ENCODE assay signal across 8 cellular contexts in the genomic region with DNA sequence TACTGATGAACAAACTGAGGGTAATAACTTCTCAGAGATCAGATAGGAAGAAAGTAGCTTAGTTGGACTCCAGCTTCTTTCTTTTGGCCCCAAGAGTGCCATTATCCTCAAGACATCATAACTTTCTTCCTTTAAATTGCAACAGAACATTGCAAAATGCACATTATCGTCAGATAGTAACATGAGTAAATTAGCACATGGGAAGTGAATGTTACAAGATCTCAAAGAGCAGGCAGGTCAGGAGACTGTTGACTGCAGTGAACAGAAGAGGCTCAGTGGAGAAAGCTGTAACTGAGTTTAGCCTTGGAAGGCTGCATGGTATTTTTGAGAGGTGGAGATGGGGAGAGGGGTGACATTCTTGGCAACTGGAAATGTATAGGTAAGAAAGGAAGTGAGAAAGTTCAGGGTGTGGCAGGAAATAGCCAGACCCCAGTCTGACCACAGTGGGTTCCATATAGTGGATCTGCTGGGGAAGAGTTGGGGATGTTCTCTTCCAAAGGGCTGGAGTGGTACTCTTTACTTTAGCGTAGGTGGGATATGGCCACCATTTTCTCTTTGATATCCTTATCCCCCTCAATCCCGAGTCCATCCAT.
DNase-seq lines count a peak whose midpoint lies in the region; ATAC-seq, FAIRE-seq and TF ChIP-seq lines count a peak whose summit lies in the region.

No MANE protein-coding gene starts in this region.

- WGBS in K562 (ENCODE audit: insufficient coverage, low coverage, missing lambda C conversion rate) = 0% methylated on average over 3 of the region's 3 CpGs
- WGBS in trophoblast cell (ENCODE audit: extremely low coverage, insufficient coverage, insufficient read length) = no CpG with 5 or more reads among the region's 3 CpGs

- H2BK120ac ChIP-seq in trophoblast cell (ENCODE audit: insufficient read depth, low read length, poor library complexity) = peak overlapping the region; percentile 31

- H3K9me1 ChIP-seq in K562 (ENCODE audit: control insufficient read depth, insufficient read depth, low read length) = no peaks in the 10 kb centered on the region

- H4K91ac ChIP-seq in trophoblast cell (ENCODE audit: low read depth, low read length) = no peak overlapping the region

- H3K27ac ChIP-seq in K562 (ENCODE audit: extremely low read depth, low read depth, low read length) (no peak overlapping the region), trophoblast cell (ENCODE audit: low read depth, low read length) (no peak overlapping the region)

- TF ChIP-seq EP300 in K562 (IDR thresholded peaks at IDR 0.05; ENCODE audit: low read length) = no peak

- H3K79me1 ChIP-seq in trophoblast cell (ENCODE audit: low read length) = no peaks in the 10 kb centered on the region

- H3K9me3 ChIP-seq in K562 (replicated peaks; ENCODE audit: control insufficient read depth, insufficient read depth, low read depth, low read length) (no peaks in the 10 kb centered on the region), trophoblast cell (ENCODE audit: insufficient read depth, low read depth, low read length) (no peaks in the 10 kb centered on the region)

- H4K8ac ChIP-seq in trophoblast cell (ENCODE audit: low read depth, low read length) = no peak overlapping the region

- H3K4ac ChIP-seq in trophoblast cell (ENCODE audit: low read depth, low read length) = no peak overlapping the region

- H3K4me1 ChIP-seq in K562 (replicated peaks in 1 of 2; ENCODE audit: control insufficient read depth in 2 of 2, insufficient read depth in 2 of 2, low read length in 2 of 2) (no peaks in the 10 kb centered on the region; a peak in 1 of 5 replicates), trophoblast cell (ENCODE audit: control insufficient read depth in 1 of 2, insufficient read depth in 2 of 2, low read length in 2 of 2) (peaks cover 3 to 11% of the 10 kb centered on the region in 2 experiments)

- no peak overlapping the region for H3K14ac ChIP-seq in trophoblast cell (ENCODE audit: low read length)

- H3K79me2 ChIP-seq in K562 (ENCODE audit: control insufficient read depth, insufficient read depth, low read length) = no peaks in the 10 kb centered on the region
- no peaks in the 10 kb centered on the region for H3K79me2 ChIP-seq in trophoblast cell (ENCODE audit: control insufficient read depth, insufficient read depth, low read length, poor library complexity)

- no peak overlapping the region for H3K18ac ChIP-seq in trophoblast cell (ENCODE audit: low read length)

- H2AFZ ChIP-seq in K562 (ENCODE audit: low read depth, low read length) = no peak overlapping the region
- H2AFZ ChIP-seq in trophoblast cell (ENCODE audit: insufficient read depth, low read length, poor library complexity) = no peak overlapping the region

- in situ Hi-C loops in K562 (cut with MboI) = no loop called here

- no peak for TF ChIP-seq RAD21 in K562 (CRISPR knock-in tag; conservative IDR thresholded peaks at IDR 0.05 in 1 of 2, IDR thresholded peaks at IDR 0.05 in 1 of 2)

- FAIRE-seq in K562 (lab: Jason Lieb, UNC) = no peak

- no peak for ATAC-seq in K562
- ATAC-seq in HG03039 (IDR thresholded peaks at IDR 0.05; ENCODE audit: unreplicated experiment) = no peak
- ATAC-seq in HG03521 (IDR thresholded peaks at IDR 0.05; ENCODE audit: unreplicated experiment) = no peak

- H3K4me3 ChIP-seq in K562 (no peak overlapping the region), trophoblast cell (ENCODE audit: low read depth, low read length) (no peak overlapping the region)

- intact Hi-C loops in K562 (cut with micrococcal nuclease) = no loop called here

- H3K4me2 ChIP-seq in K562 (ENCODE audit: insufficient read depth, low read length) = no peak overlapping the region
- no peak overlapping the region for H3K4me2 ChIP-seq in trophoblast cell (ENCODE audit: low read length)

- H2BK5ac ChIP-seq in trophoblast cell (ENCODE audit: low read depth, low read length, poor library complexity) = no peak overlapping the region

- DNase-seq in GM04504 (ENCODE audit: low read depth) (peak; percentile 28), NOMO-1 treated with DMSO at 0.1 percent for 48 hours (lab: John Stamatoyannopoulos, UW; ENCODE audit: unreplicated experiment) (peak; percentile 91), K562 (ENCODE audit: extremely low read depth in 1 of 4, low spot score in 3 of 4) (no peak), trophoblast cell (peak; percentile 31 to 93), islet precursor cell (no peak)
- DNase-seq in stimulated activated CD4-positive, alpha-beta T cell treated with anti-CD3 and anti-CD28 coated beads, Interleukin-1b, Interleukin-23, amount 100 ng/mL, for 48 hours = no peak

- H2BK12ac ChIP-seq in trophoblast cell (ENCODE audit: low read length) = no peak overlapping the region

- H2AK5ac ChIP-seq in trophoblast cell (ENCODE audit: low read length) = peak overlapping the region; percentile 43

- H3K9ac ChIP-seq in K562 (ENCODE audit: insufficient read depth in 1 of 2, low read depth in 2 of 2, low read length in 2 of 2) (no peak overlapping the region), trophoblast cell (ENCODE audit: low read length) (no peak overlapping the region)

- CTCF ChIA-PET in K562 (lab: Yijun Ruan, JAX; ENCODE audit: low intra/inter-chr PET ratio) = no interaction called here

- H3K36me3 ChIP-seq in K562 (ENCODE audit: control insufficient read depth, insufficient read depth, low read length) (no peaks in the 10 kb centered on the region), trophoblast cell (ENCODE audit: control insufficient read depth in 1 of 2, insufficient read depth in 2 of 2, low read length in 2 of 2) (no peaks in the 10 kb centered on the region)

- H3K27me3 ChIP-seq in K562 (ENCODE audit: control insufficient read depth in 2 of 2, insufficient read depth in 2 of 2, low read length in 2 of 2) (no peaks in the 10 kb centered on the region), trophoblast cell (ENCODE audit: insufficient read depth, low read length) (no peaks in the 10 kb centered on the region)

- TF ChIP-seq CTCF in K562 (IDR thresholded peaks at IDR 0.05 in 2 of 3, conservative IDR thresholded peaks at IDR 0.05 in 1 of 3; ENCODE audit: insufficient read depth in 2 of 3, low read depth in 1 of 3, low read length in 3 of 3) = no peak

- TF ChIP-seq POLR2A in K562 (conservative IDR thresholded peaks at IDR 0.05) = no peak

- BruUV-seq in K562 (replicated peaks; lab: Mats Ljungman, UMichigan) = no TSS peak

- no peak overlapping the region for H4K12ac ChIP-seq in trophoblast cell (ENCODE audit: low read depth, low read length)

- H4K20me1 ChIP-seq in K562 (replicated peaks; ENCODE audit: control insufficient read depth, insufficient read depth, low read length) = no peaks in the 10 kb centered on the region

- POLR2A ChIA-PET in K562 (lab: Yijun Ruan, JAX) = no interaction called here

- no peak overlapping the region for H3K23ac ChIP-seq in trophoblast cell (ENCODE audit: low read length)

TF ChIP-seq in K562, 482 proteins besides CTCF, POLR2A, EP300 and RAD21:
- 0 out of 2 replicates have a peak, but pooled peaks have one; percentile 45 for TF ChIP-seq GABPA (tag; conservative IDR thresholded peaks at IDR 0.05; ENCODE audit: low read depth)
- no peak for TF ChIP-seq HSF4 (CRISPR knock-in tag; IDR thresholded peaks at IDR 0.05; ENCODE audit: borderline replicate concordance)

Comparison
In these comparisons a context has a peak if more than half of its experiments do, and no peak if none do; other contexts are left out.
1. DNase-seq: peak in GM04504 (single experiment), NOMO-1 treated with DMSO at 0.1 percent for 48 hours (single experiment) and trophoblast cell (2 of 2); none in K562 (0 of 4), islet precursor cell (single experiment) and stimulated activated CD4-positive, alpha-beta T cell treated with anti-CD3 and anti-CD28 coated beads, Interleukin-1b, Interleukin-23, amount 100 ng/mL, for 48 hours (single experiment).